ENCODE assay signal across 8 cellular contexts in the genomic region with DNA sequence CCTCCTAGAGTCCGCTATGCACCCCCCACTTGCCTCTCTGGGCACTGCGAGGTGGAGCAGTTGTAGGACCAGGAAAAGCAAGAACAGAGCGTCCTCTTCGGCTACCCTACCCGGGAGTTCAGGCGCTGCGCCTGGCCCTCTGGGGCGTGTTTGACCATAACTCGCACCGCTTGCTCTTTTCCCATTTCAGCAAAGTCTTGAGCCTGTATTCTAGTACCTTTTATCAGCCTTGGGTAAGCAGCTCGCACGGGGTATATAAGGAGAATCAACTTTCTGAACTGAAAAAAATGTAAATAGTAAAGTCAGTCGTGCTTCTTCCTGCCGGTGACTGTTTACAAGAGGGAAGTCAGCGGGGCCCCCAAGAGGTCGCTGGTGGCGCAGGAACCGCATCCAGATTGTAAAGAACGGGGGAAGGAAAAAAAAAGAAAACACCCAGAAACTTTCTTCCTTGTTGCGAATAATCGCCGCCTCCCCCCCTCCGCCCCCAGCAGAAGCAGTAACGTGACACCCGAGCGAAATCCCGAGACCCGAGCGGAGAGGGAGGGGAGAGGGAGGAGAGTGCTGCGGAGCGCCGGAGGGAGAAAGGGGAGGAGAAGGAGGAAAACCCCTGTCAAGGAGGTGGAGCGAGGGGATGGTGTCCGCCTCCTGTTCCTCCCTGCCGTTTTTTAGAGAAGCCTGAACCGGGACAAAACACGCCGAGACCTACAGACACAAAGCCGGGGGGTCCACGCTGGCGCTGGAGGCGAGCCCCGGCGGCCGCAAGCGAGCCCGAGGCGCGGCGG. TPM values are rescaled to one million over a fixed set of nuclear protein-coding genes. Genes with fewer than 3 reads are reported as not detected.
DNase-seq lines count a peak whose midpoint lies in the region; ATAC-seq and TF ChIP-seq lines count a peak whose summit lies in the region.

A gene with protein sequence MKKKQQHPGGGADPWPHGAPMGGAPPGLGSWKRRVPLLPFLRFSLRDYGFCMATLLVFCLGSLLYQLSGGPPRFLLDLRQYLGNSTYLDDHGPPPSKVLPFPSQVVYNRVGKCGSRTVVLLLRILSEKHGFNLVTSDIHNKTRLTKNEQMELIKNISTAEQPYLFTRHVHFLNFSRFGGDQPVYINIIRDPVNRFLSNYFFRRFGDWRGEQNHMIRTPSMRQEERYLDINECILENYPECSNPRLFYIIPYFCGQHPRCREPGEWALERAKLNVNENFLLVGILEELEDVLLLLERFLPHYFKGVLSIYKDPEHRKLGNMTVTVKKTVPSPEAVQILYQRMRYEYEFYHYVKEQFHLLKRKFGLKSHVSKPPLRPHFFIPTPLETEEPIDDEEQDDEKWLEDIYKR (plus strand): TSS at position 668 of the 782 bp plus-strand sequence. CDS start 401 bp downstream, outside the sequence.

- H3K79me2 ChIP-seq in parathyroid adenoma, result no peaks in the 10 kb centered on the region

- no peaks in the 10 kb centered on the region for H3K36me3 ChIP-seq in heart left ventricle
- no peaks in the 10 kb centered on the region for H3K36me3 ChIP-seq in parathyroid adenoma (ENCODE audit: control insufficient read depth, insufficient read depth, low read length)

- DNase-seq in AG08396 (ENCODE audit: low spot score), result peak; percentile 88
- peak; percentile 72 for DNase-seq in HuH-7.5 (ENCODE audit: low spot score)
- peak; percentile 16 for DNase-seq in SK-N-DZ (ENCODE audit: low spot score)
- peak; percentile 80 for DNase-seq in amniotic epithelial cell (ENCODE audit: low read depth)
- DNase-seq in heart left ventricle, result peak; percentile 80 to 87 (median 83)
- no peak for DNase-seq in KG1 (lab: John Stamatoyannopoulos, UW)

- TF ChIP-seq CTCF in heart left ventricle (IDR thresholded peaks at IDR 0.05), result peak in 9 of 12 donors; percentile 20 to 60 (median 43)
- peak; percentile 44 for TF ChIP-seq CTCF in parathyroid adenoma (IDR thresholded peaks at IDR 0.05)

- no peak within 1 kb of the TSS for H3K9ac ChIP-seq in parathyroid adenoma

- WGBS in heart left ventricle, 4 donors, result 1% methylated on average over 39 to 50 of the region's 50 CpGs

- intact Hi-C loops in heart left ventricle (cut with DNase I), result loop anchor here in 8 of 10 donors (1.0 to 10.0 kb wide), 7 partner anchors 128 to 202 kb away; no protein-coding TSS in a partner anchor

- peak within 1 kb of the TSS; percentile 86 for H3K4me2 ChIP-seq in parathyroid adenoma (ENCODE audit: low read length)

- TF ChIP-seq POLR2A in heart left ventricle (IDR thresholded peaks at IDR 0.05), result peak in 1 of 2 donors; percentile 44

- no peaks in the 10 kb centered on the region for H3K9me3 ChIP-seq in heart left ventricle
- H3K9me3 ChIP-seq in parathyroid adenoma (ENCODE audit: control insufficient read depth, low read length), result no peaks in the 10 kb centered on the region

- peak; percentile 53 for ATAC-seq in GM18511 (IDR thresholded peaks at IDR 0.05; ENCODE audit: unreplicated experiment)
- ATAC-seq in heart left ventricle, result peak; percentile 89 to 92 (median 90)

- H2AFZ ChIP-seq in parathyroid adenoma, result peak within 1 kb of the TSS; percentile 81

- H3K27ac ChIP-seq in heart left ventricle (peak within 1 kb of the TSS; percentile 58 to 87 (median 82)), parathyroid adenoma (peak within 1 kb of the TSS; percentile 68)

- H3K4me3 ChIP-seq in heart left ventricle, result peak within 1 kb of the TSS; percentile 51 to 91 (median 74)
- peak within 1 kb of the TSS; percentile 52 for H3K4me3 ChIP-seq in parathyroid adenoma (ENCODE audit: low read depth, low read length)

- H3K4me1 ChIP-seq in heart left ventricle (peaks cover 0 to 24% (median 8%) of the 10 kb centered on the region in 12 donors), parathyroid adenoma (no peaks in the 10 kb centered on the region)

- peaks cover 0 to 17% (median 0%) of the 10 kb centered on the region in 9 donors for H3K27me3 ChIP-seq in heart left ventricle
- H3K27me3 ChIP-seq in parathyroid adenoma (ENCODE audit: control insufficient read depth, insufficient read depth, low read length), result no peaks in the 10 kb centered on the region

RNA-seq across cellular contexts. Expression of the gene that starts here (rescaled TPM):
- not detected in 2 replicates for polyA plus RNA-seq in SK-N-DZ (2014; cell fraction: cytosol; rRNA removed)
- polyA plus RNA-seq in SK-N-DZ (2014; cell fraction: nucleus; rRNA removed), result not detected in 2 replicates
- total RNA-seq in heart left ventricle, result 1 to 10 TPM; 1.5 to 4.5 (median 2.7) TPM
- polyA plus RNA-seq in heart left ventricle, result 1 to 10 TPM; 1.1 to 5.8 TPM
